Comparison of ENCODE assay signal across 9 cellular contexts in genomic region chr12:75177997-75178396, GRCh38. TPM values are rescaled to one million over a fixed set of nuclear protein-coding genes. Genes with fewer than 3 reads are reported as not detected.
A peak's percentile ranks its signal among the peaks of the same experiment; 100 is the strongest.
DNase-seq lines count a peak whose midpoint lies in the region; ATAC-seq, FAIRE-seq and TF ChIP-seq lines count a peak whose summit lies in the region.
"Had no signal": no experiment of that assay in that cellular context is flagged by ENCODE, and none has a peak within 500 bp of the region (broad histone marks: within the 10 kb centered on the region; RNA-seq: fewer than 3 reads in every experiment).

No MANE protein-coding gene starts in this region.

- FAIRE-seq in A549 (lab: Jason Lieb, UNC) = peak; percentile 43

- no peaks in the 10 kb centered on the region for H3K36me3 ChIP-seq in mammary epithelial cell (ENCODE audit: insufficient read depth, low read length)
- H3K36me3 ChIP-seq in Karpas-422 (ENCODE audit: insufficient read depth, low read length) = no peaks in the 10 kb centered on the region

- no TSS peak for BruUV-seq in mammary epithelial cell (replicated peaks; lab: Mats Ljungman, UMichigan)

- intact Hi-C loops in mammary epithelial cell (cut with micrococcal nuclease) = no loop called here

- H3K27ac ChIP-seq in A549 (peak overlapping the region; percentile 66 to 70), mammary epithelial cell (ENCODE audit: insufficient read depth, low read depth, low read length) (peak overlapping the region; percentile 57), Karpas-422 (ENCODE audit: low read length) (no peak overlapping the region)

- H3K9me3 Mint-ChIP-seq in glutamatergic neuron (ENCODE audit: unreplicated experiment) = no peaks in the 10 kb centered on the region

- POLR2A ChIA-PET in A549 (lab: Yijun Ruan, JAX) = no interaction called here

- no peaks in the 10 kb centered on the region for H3K4me1 Mint-ChIP-seq in glutamatergic neuron (ENCODE audit: low read depth, unreplicated experiment)

- no peak overlapping the region for H3K4me3 Mint-ChIP-seq in glutamatergic neuron (ENCODE audit: unreplicated experiment)

- TF ChIP-seq CTCF in A549 (IDR thresholded peaks at IDR 0.05) (no peak), mammary epithelial cell (conservative IDR thresholded peaks at IDR 0.05 in 1 of 2, IDR thresholded peaks at IDR 0.05 in 1 of 2; ENCODE audit: extremely low read depth in 1 of 2, insufficient read depth in 1 of 2, low read depth in 1 of 2, low read length in 2 of 2) (no peak), glutamatergic neuron (IDR thresholded peaks at IDR 0.05; ENCODE audit: partially characterized antibody, unreplicated experiment) (no peak)

- peak; percentile 81 to 99 for ATAC-seq in A549
- ATAC-seq in GM19395 (IDR thresholded peaks at IDR 0.05; ENCODE audit: unreplicated experiment) = peak; percentile 59
- peak; percentile 77 for ATAC-seq in HG03575 (IDR thresholded peaks at IDR 0.05; ENCODE audit: extremely low read depth, insufficient number of reproducible peaks, low FRiP score, unreplicated experiment)

- H3K9me2 ChIP-seq in Karpas-422 (replicated peaks; ENCODE audit: insufficient read depth, low read length) = no peaks in the 10 kb centered on the region

- no peak overlapping the region for H2AFZ ChIP-seq in mammary epithelial cell (ENCODE audit: low read depth, low read length)
- no peak overlapping the region for H2AFZ ChIP-seq in Karpas-422 (ENCODE audit: low read length)

- H4K20me1 ChIP-seq in mammary epithelial cell (ENCODE audit: insufficient read depth, low read length) (no peaks in the 10 kb centered on the region), Karpas-422 (ENCODE audit: insufficient read depth, low read depth, low read length) (no peaks in the 10 kb centered on the region)

- H3K79me2 ChIP-seq in mammary epithelial cell (ENCODE audit: insufficient read depth, low read length) = no peaks in the 10 kb centered on the region
- no peaks in the 10 kb centered on the region for H3K79me2 ChIP-seq in Karpas-422 (ENCODE audit: low read length)

- H3K9me3 ChIP-seq in A549 (no peaks in the 10 kb centered on the region), mammary epithelial cell (replicated peaks; ENCODE audit: insufficient read depth, low read length) (no peaks in the 10 kb centered on the region), Karpas-422 (ENCODE audit: low read length) (no peaks in the 10 kb centered on the region)

- no peak for TF ChIP-seq RAD21 in A549 (conservative IDR thresholded peaks at IDR 0.05 in 1 of 2, IDR thresholded peaks at IDR 0.05 in 1 of 2)

- peaks cover 13% of the 10 kb centered on the region; the same call in 2 of the 3 replicates for H3K4me1 ChIP-seq in A549
- H3K4me1 ChIP-seq in mammary epithelial cell (ENCODE audit: insufficient read depth, low read length) = peaks cover 13% of the 10 kb centered on the region
- no peaks in the 10 kb centered on the region for H3K4me1 ChIP-seq in Karpas-422 (ENCODE audit: low read length)

- TF ChIP-seq EP300 in A549 (IDR thresholded peaks at IDR 0.05) = no peak

- peak overlapping the region; percentile 23; the same call in 1 of the 3 replicates for H3K4me2 ChIP-seq in A549
- H3K4me2 ChIP-seq in mammary epithelial cell (ENCODE audit: insufficient read depth, low read depth, low read length) = peak overlapping the region; percentile 45
- H3K4me2 ChIP-seq in Karpas-422 (ENCODE audit: low read depth, low read length, poor library complexity, severe bottlenecking) = no peak overlapping the region

- TF ChIP-seq POLR2A in A549 (IDR thresholded peaks at IDR 0.05; ENCODE audit: low read length) = no peak

- dilution Hi-C loops in mammary epithelial cell (cut with HindIII; ENCODE audit: low sequenced_read_pairs) = no loop called here

- CTCF ChIA-PET in A549 (lab: Yijun Ruan, JAX) (interaction anchor here (1.4 kb wide), 1 partner anchor 9 kb away, joined by 5 read pairs; no protein-coding TSS in a partner anchor), mammary epithelial cell (lab: Charles Lee; ENCODE audit: low non-redundant PET) (no interaction called here)

- in situ Hi-C loops in mammary epithelial cell (cut with MboI; ENCODE audit: low sequenced_read_pairs in 2 of 2) = no loop called here

- no peak overlapping the region for H3K4me3 ChIP-seq in A549
- H3K4me3 ChIP-seq in mammary epithelial cell (replicated peaks in 1 of 3; ENCODE audit: insufficient read depth in 1 of 3, low read depth in 2 of 3, low read length in 3 of 3) = no peak overlapping the region
- H3K4me3 ChIP-seq in Karpas-422 (ENCODE audit: low read length) = no peak overlapping the region

- no peak overlapping the region for H3K27ac Mint-ChIP-seq in glutamatergic neuron (ENCODE audit: unreplicated experiment)

- H3K27me3 ChIP-seq in mammary epithelial cell (ENCODE audit: insufficient read depth, low read length) (no peaks in the 10 kb centered on the region), Karpas-422 (ENCODE audit: low read length) (no peaks in the 10 kb centered on the region)

- peaks cover 2% of the 10 kb centered on the region for H3K27me3 Mint-ChIP-seq in glutamatergic neuron (ENCODE audit: unreplicated experiment)

- H3K9ac ChIP-seq in mammary epithelial cell (ENCODE audit: insufficient read depth, low read length) (no peak overlapping the region), Karpas-422 (ENCODE audit: low read length) (no peak overlapping the region)

- DNase-seq in A549 (ENCODE audit: low read depth in 1 of 2, low spot score in 1 of 2) = peak; percentile 28 to 66
- peak; percentile 96 for DNase-seq in mammary epithelial cell
- no peak for DNase-seq in NCI-H2029 treated with DMSO at 0.1 percent for 48 hours (lab: John Stamatoyannopoulos, UW)
- no peak for DNase-seq in glutamatergic neuron
- no peak for DNase-seq in NCI-H1436 (lab: John Stamatoyannopoulos, UW)
- DNase-seq in Karpas-422 = no peak
- DNase-seq: COR-L47 had no signal

- H3K36me3 Mint-ChIP-seq in glutamatergic neuron (ENCODE audit: unreplicated experiment) = no peaks in the 10 kb centered on the region

TF ChIP-seq in A549, 52 proteins besides CTCF, POLR2A, EP300 and RAD21:
- peak; percentile 85 for TF ChIP-seq JUNB (IDR thresholded peaks at IDR 0.05)
- TF ChIP-seq CEBPB (IDR thresholded peaks at IDR 0.05) = peak; percentile 30 to 44; a peak in 3 of 4 replicates
- peak; percentile 61; the same call in 1 of the 2 replicates for TF ChIP-seq HES2 (IDR thresholded peaks at IDR 0.05)
- TF ChIP-seq FOSL2 (IDR thresholded peaks at IDR 0.05) = peak; percentile 92
- TF ChIP-seq FOSL2 (CRISPR knock-in tag; IDR thresholded peaks at IDR 0.05) = peak; percentile 93
- TF ChIP-seq ATOH8 (CRISPR knock-in tag; IDR thresholded peaks at IDR 0.05; ENCODE audit: low read depth) = no peak

RNA-seq across cellular contexts. Expression of gene KCNC2, which starts 31.6 kb away (rescaled TPM):
- polyA plus RNA-seq in A549 (2011; rRNA removed) (not detected in 2 replicates), A549 (2017; fragmentation: RNase III; extraction: RNeasy Plus Mini Kit Qiagen cat#74134 plus additional on column Dnase treatment) (not detected in 3 replicates), mammary epithelial cell (not detected)
- polyA plus RNA-seq in A549 (2012; cell fraction: cytosol; rRNA removed) = not detected in 2 replicates
- not detected in 2 replicates for polyA plus RNA-seq in A549 (2012; cell fraction: nucleus; rRNA removed)
- polyA minus RNA-seq in A549 (2011; rRNA and poly(A)+ RNA removed) = not detected in 2 replicates
- total RNA-seq in mammary epithelial cell (not detected), glutamatergic neuron (ENCODE audit: unreplicated experiment) (11.6 TPM)
- polyA minus RNA-seq in mammary epithelial cell = not detected
- total RNA-seq in Karpas-422 (2014; rRNA removed; shearing (Covaris generic); ENCODE audit: low replicate concordance) = not detected in 2 replicates

Comparison
In these comparisons a context has a peak if more than half of its experiments do, and no peak if none do; other contexts are left out.
1. DNase-seq: peak in A549 (2 of 2) and mammary epithelial cell (single experiment); none in NCI-H2029 treated with DMSO at 0.1 percent for 48 hours (single experiment), glutamatergic neuron (single experiment), NCI-H1436 (single experiment) and Karpas-422 (single experiment).
2. RNA of gene KCNC2, which starts 31.6 kb away (total RNA-seq): 11.6 TPM in glutamatergic neuron (single experiment); not detected in mammary epithelial cell and not detected in Karpas-422; every median in the first group is over 10 times any median in the second.
3. Peak in every context shown above with its lines, with median percentiles within 50 percentile points of each other: ATAC-seq.